ENCODE assay signal across 1 cellular context in genomic region chr12:19800884-19801283, GRCh38.
TF ChIP-seq lines count a peak whose summit lies in the region.

No MANE protein-coding gene starts in this region.

TF ChIP-seq in GM12878, 131 proteins besides CTCF, POLR2A, EP300 and RAD21 (continued from another document and continues in another):
- TF ChIP-seq BCLAF1 (IDR thresholded peaks at IDR 0.05) = no peak
- TF ChIP-seq PAX8 (IDR thresholded peaks at IDR 0.05) = no peak
- no peak for TF ChIP-seq IRF4 (IDR thresholded peaks at IDR 0.05; ENCODE audit: low read depth, low read length)
- TF ChIP-seq RELA (IDR thresholded peaks at IDR 0.05; ENCODE audit: borderline replicate concordance, partially characterized antibody) = no peak
- no peak for TF ChIP-seq STAT1 (conservative IDR thresholded peaks at IDR 0.05)
- no peak for TF ChIP-seq HSF1 (IDR thresholded peaks at IDR 0.05; ENCODE audit: low read depth, low read length)
- no peak for TF ChIP-seq NKRF (conservative IDR thresholded peaks at IDR 0.05)
- TF ChIP-seq ZNF207 (IDR thresholded peaks at IDR 0.05; ENCODE audit: borderline replicate concordance) = no peak
- peak; percentile 47; the same call in 1 of the 2 replicates for TF ChIP-seq FOXM1 (IDR thresholded peaks at IDR 0.05; ENCODE audit: low read depth, low read length)
- TF ChIP-seq E2F8 (IDR thresholded peaks at IDR 0.05; ENCODE audit: low read depth, partially characterized antibody) = no peak
- peak; percentile 66 for TF ChIP-seq ATF7 (IDR thresholded peaks at IDR 0.05; ENCODE audit: low read depth)
- no peak for TF ChIP-seq CREM (IDR thresholded peaks at IDR 0.05; ENCODE audit: low read depth)
- no peak for TF ChIP-seq BCL3 (IDR thresholded peaks at IDR 0.05; ENCODE audit: borderline replicate concordance, insufficient read depth, low read depth, low read length, poor library complexity, severe bottlenecking)
- no peak for TF ChIP-seq IRF3 (IDR thresholded peaks at IDR 0.05)
- TF ChIP-seq TCF12 (IDR thresholded peaks at IDR 0.05; ENCODE audit: low read depth, low read length) = no peak
- TF ChIP-seq NRF1 (conservative IDR thresholded peaks at IDR 0.05; ENCODE audit: low read depth, low read length) = no peak
- peak; percentile 53; the same call in 1 of the 2 replicates for TF ChIP-seq NR2F1 (conservative IDR thresholded peaks at IDR 0.05)
- no peak for TF ChIP-seq NBN (IDR thresholded peaks at IDR 0.05)
- no peak for TF ChIP-seq RFX5 (IDR thresholded peaks at IDR 0.05; ENCODE audit: low read depth, low read length)
- no peak for TF ChIP-seq CBFB (IDR thresholded peaks at IDR 0.05; ENCODE audit: low read depth)
- no peak for TF ChIP-seq SREBF2 (IDR thresholded peaks at IDR 0.05; ENCODE audit: low read length)
- TF ChIP-seq SMC3 (IDR thresholded peaks at IDR 0.05; ENCODE audit: borderline replicate concordance, low read length) = no peak
- TF ChIP-seq BCL11A (IDR thresholded peaks at IDR 0.05; ENCODE audit: low read depth, low read length) = peak; percentile 52; the same call in 1 of the 2 replicates
- no peak for TF ChIP-seq FOXK2 (IDR thresholded peaks at IDR 0.05)
- TF ChIP-seq TARDBP (IDR thresholded peaks at IDR 0.05; ENCODE audit: borderline replicate concordance) = no peak
- no peak for TF ChIP-seq POLR2AphosphoS2 (IDR thresholded peaks at IDR 0.05; ENCODE audit: low read depth, low read length)
- no peak for TF ChIP-seq JUND (IDR thresholded peaks at IDR 0.05; ENCODE audit: low read depth, low read length)
- no peak for TF ChIP-seq PKNOX1 (IDR thresholded peaks at IDR 0.05)
- TF ChIP-seq MXI1 (IDR thresholded peaks at IDR 0.05; ENCODE audit: low read depth, low read length) = no peak
- no peak; a peak in 1 of 4 replicates for TF ChIP-seq BHLHE40 (IDR thresholded peaks at IDR 0.05; ENCODE audit: borderline replicate concordance in 1 of 2, low read depth in 2 of 2, low read length in 1 of 2)
- TF ChIP-seq CUX1 (IDR thresholded peaks at IDR 0.05; ENCODE audit: insufficient replicate concordance, low read depth, low read length) = no peak
- TF ChIP-seq SMAD5 (IDR thresholded peaks at IDR 0.05; ENCODE audit: low read depth) = no peak
- TF ChIP-seq MAX (IDR thresholded peaks at IDR 0.05; ENCODE audit: low read depth, low read length) = no peak
- TF ChIP-seq ZBED1 (IDR thresholded peaks at IDR 0.05; ENCODE audit: borderline replicate concordance) = no peak; the same call in 1 of the 2 replicates
- no peak for TF ChIP-seq ZBTB11 (CRISPR knock-in tag; IDR thresholded peaks at IDR 0.05)
- TF ChIP-seq ZZZ3 (IDR thresholded peaks at IDR 0.05; ENCODE audit: control insufficient read depth, insufficient read length, low read depth) = no peak
- TF ChIP-seq SRF (IDR thresholded peaks at IDR 0.05; ENCODE audit: low read depth in 2 of 2, low read length in 2 of 2) = no peak
- TF ChIP-seq KLF5 (IDR thresholded peaks at IDR 0.05; ENCODE audit: partially characterized antibody) = no peak
- peak; percentile 87 to 88 for TF ChIP-seq IKZF2 (IDR thresholded peaks at IDR 0.05)
- no peak for TF ChIP-seq RBBP5 (conservative IDR thresholded peaks at IDR 0.05)
